9 cellular contexts compared by ENCODE assay signal in genomic region chr1:185561629-185562028, GRCh38.
A peak's percentile ranks its signal among the peaks of the same experiment; 100 is the strongest.
DNase-seq lines count a peak whose midpoint lies in the region; ATAC-seq and TF ChIP-seq lines count a peak whose summit lies in the region.
"Had no signal": no experiment of that assay in that cellular context is flagged by ENCODE, and none has a peak within 500 bp of the region (broad histone marks: within the 10 kb centered on the region; RNA-seq: fewer than 3 reads in every experiment).

No MANE protein-coding gene starts in this region.

- H3K9me3 Mint-ChIP-seq in T-helper 2 cell treated with Interferon-gamma antibody and Interleukin-4, amounts not matched to agents 5 μg/mL and 100 μg/mL, for 36 hours: peaks cover 21% of the 10 kb centered on the region

- TF ChIP-seq CTCF in AG09309 (IDR thresholded peaks at IDR 0.05; ENCODE audit: control insufficient read depth, insufficient read depth, low read depth, low read length, missing control alignments) (no peak), fibroblast of pulmonary artery (IDR thresholded peaks at IDR 0.05; ENCODE audit: low read length, missing control alignments) (no peak)

- H3K27ac Mint-ChIP-seq in T-helper 2 cell treated with Interferon-gamma antibody and Interleukin-4, amounts not matched to agents 5 μg/mL and 100 μg/mL, for 36 hours: peak overlapping the region; percentile 79

- peaks cover 21% of the 10 kb centered on the region for H3K36me3 Mint-ChIP-seq in T-helper 2 cell treated with Interferon-gamma antibody and Interleukin-4, amounts not matched to agents 5 μg/mL and 100 μg/mL, for 36 hours (ENCODE audit: low read depth)

- DNase-seq in AG09309 (ENCODE audit: low read depth) (peak; percentile 44), GM03348 (ENCODE audit: low spot score) (peak; percentile 15), fibroblast of pulmonary artery (ENCODE audit: low read depth) (peak; percentile 25), T1000 (lab: John Stamatoyannopoulos, UW) (no peak), DMS 273 (lab: John Stamatoyannopoulos, UW; ENCODE audit: unreplicated experiment) (no peak)
- DNase-seq in T-helper 2 cell treated with Interferon-gamma antibody and Interleukin-4, amounts not matched to agents 5 μg/mL and 100 μg/mL, for 36 hours (ENCODE audit: low spot score): peak; percentile 33
- DNase-seq in stimulated activated CD4-positive, alpha-beta T cell treated with anti-CD3 and anti-CD28 coated beads, Interleukin-4, amount 100 ng/mL, for 1 hour: no peak

- H3K4me3 Mint-ChIP-seq in T-helper 2 cell treated with Interferon-gamma antibody and Interleukin-4, amounts not matched to agents 5 μg/mL and 100 μg/mL, for 36 hours: peak overlapping the region; percentile 67

- ATAC-seq in GM18511 (IDR thresholded peaks at IDR 0.05; ENCODE audit: unreplicated experiment): no peak

- peaks cover 59% of the 10 kb centered on the region for H3K4me1 Mint-ChIP-seq in T-helper 2 cell treated with Interferon-gamma antibody and Interleukin-4, amounts not matched to agents 5 μg/mL and 100 μg/mL, for 36 hours (ENCODE audit: low read depth)

- H3K4me3 ChIP-seq in AG09309 (ENCODE audit: control insufficient read depth, low read depth, low read length) (no peak overlapping the region), fibroblast of pulmonary artery (replicated peaks; ENCODE audit: low read depth, low read length) (no peak overlapping the region)
- H3K4me3 ChIP-seq: coronary artery had no signal

- no peaks in the 10 kb centered on the region for H3K27me3 Mint-ChIP-seq in T-helper 2 cell treated with Interferon-gamma antibody and Interleukin-4, amounts not matched to agents 5 μg/mL and 100 μg/mL, for 36 hours (ENCODE audit: low read depth)

Comparison
In these comparisons a context has a peak if more than half of its experiments do, and no peak if none do; other contexts are left out.
1. DNase-seq: peak in AG09309 (single experiment), GM03348 (single experiment), T-helper 2 cell treated with Interferon-gamma antibody and Interleukin-4, amounts not matched to agents 5 μg/mL and 100 μg/mL, for 36 hours (single experiment) and fibroblast of pulmonary artery (single experiment); none in T1000 (single experiment), stimulated activated CD4-positive, alpha-beta T cell treated with anti-CD3 and anti-CD28 coated beads, Interleukin-4, amount 100 ng/mL, for 1 hour (single experiment) and DMS 273 (single experiment).